Comparison of ENCODE assay signal across 1 cellular context in the genomic region with DNA sequence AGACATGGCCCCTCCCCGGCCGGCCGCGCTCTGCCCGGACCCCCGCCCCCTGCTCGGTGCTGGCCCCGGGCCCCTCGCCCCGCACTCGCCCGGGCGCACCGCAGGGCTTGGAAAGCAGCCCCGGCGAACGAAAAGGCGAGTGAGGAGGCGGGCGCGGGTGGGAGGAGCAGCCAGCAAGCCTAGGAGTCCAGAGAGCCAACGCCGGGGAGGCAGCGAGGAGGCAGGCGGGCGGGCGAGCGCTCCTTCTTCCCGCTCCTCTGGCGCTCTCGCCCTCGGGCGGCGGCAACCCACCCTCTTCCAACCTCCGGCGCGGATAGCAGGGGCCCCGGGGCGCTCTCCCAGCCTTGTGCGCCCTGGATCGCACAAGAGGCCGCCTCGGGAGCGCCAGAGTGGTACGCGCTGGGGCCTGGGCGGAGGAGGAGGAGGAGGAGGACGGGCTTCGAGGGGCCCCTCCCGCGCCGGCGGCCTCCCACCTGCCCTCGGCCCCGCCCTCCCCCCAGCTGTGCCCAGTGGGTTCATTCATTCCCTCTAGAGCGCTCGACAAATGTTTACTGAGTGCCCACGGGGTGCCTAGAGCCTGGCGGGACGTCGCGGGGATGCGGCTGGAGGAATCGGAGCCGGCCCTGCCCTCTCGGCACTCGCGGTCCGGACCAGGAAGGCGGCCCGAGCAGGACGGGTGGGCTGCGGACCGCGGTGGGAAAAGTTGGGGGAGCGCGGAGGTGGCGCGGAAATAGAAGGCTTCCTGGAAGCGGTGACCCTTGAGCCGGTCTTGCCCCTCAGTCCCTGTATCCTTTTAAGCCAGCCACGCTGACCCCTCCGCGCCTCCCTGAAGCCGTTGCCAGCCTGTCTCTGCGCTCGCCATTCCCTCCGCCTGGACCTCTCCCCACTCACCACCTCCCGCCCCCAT.
TF ChIP-seq lines count a peak whose summit lies in the region.

A gene (minus strand): TSS at position 391 of the 907 bp plus-strand sequence. CDS start 519 bp downstream, outside the sequence.

TF ChIP-seq in HepG2, 621 proteins besides CTCF, POLR2A, EP300 and RAD21 (continues in another document):
- TF ChIP-seq JUN (CRISPR knock-in tag; IDR thresholded peaks at IDR 0.05) (no peak), ZNF33A (CRISPR knock-in tag; IDR thresholded peaks at IDR 0.05; ENCODE audit: borderline replicate concordance) (no peak), YEATS4 (CRISPR knock-in tag; IDR thresholded peaks at IDR 0.05; ENCODE audit: borderline replicate concordance) (no peak), ZFP36L2 (CRISPR knock-in tag; IDR thresholded peaks at IDR 0.05) (no peak), MTF2 (CRISPR knock-in tag; IDR thresholded peaks at IDR 0.05; ENCODE audit: borderline replicate concordance) (0 out of 2 replicates have a peak, but pooled peaks have one; percentile 33), ZNF556 (CRISPR knock-in tag; IDR thresholded peaks at IDR 0.05; ENCODE audit: borderline replicate concordance) (no peak), PHF8 (CRISPR knock-in tag; IDR thresholded peaks at IDR 0.05) (no peak), CEBPB (IDR thresholded peaks at IDR 0.05; ENCODE audit: borderline replicate concordance, low read depth, low read length) (no peak), SRSF1 (optimal IDR thresholded peaks at IDR 0.05; ENCODE audit: low read depth, low read length) (no peak), CBFB (CRISPR knock-in tag; IDR thresholded peaks at IDR 0.05) (no peak), PCBP2 (optimal IDR thresholded peaks at IDR 0.05; ENCODE audit: low read depth, low read length, poor library complexity, severe bottlenecking) (no peak), SRF (IDR thresholded peaks at IDR 0.05; ENCODE audit: low read depth, low read length) (no peak), FOXA3 (CRISPR knock-in tag; IDR thresholded peaks at IDR 0.05) (no peak), SSRP1 (CRISPR knock-in tag; IDR thresholded peaks at IDR 0.05) (no peak), FOSL1 (CRISPR knock-in tag; IDR thresholded peaks at IDR 0.05; ENCODE audit: borderline replicate concordance) (no peak), GABPB1 (CRISPR knock-in tag; IDR thresholded peaks at IDR 0.05) (no peak), ZMYM2 (CRISPR knock-in tag; IDR thresholded peaks at IDR 0.05) (no peak)
- TF ChIP-seq, protein P1, sequence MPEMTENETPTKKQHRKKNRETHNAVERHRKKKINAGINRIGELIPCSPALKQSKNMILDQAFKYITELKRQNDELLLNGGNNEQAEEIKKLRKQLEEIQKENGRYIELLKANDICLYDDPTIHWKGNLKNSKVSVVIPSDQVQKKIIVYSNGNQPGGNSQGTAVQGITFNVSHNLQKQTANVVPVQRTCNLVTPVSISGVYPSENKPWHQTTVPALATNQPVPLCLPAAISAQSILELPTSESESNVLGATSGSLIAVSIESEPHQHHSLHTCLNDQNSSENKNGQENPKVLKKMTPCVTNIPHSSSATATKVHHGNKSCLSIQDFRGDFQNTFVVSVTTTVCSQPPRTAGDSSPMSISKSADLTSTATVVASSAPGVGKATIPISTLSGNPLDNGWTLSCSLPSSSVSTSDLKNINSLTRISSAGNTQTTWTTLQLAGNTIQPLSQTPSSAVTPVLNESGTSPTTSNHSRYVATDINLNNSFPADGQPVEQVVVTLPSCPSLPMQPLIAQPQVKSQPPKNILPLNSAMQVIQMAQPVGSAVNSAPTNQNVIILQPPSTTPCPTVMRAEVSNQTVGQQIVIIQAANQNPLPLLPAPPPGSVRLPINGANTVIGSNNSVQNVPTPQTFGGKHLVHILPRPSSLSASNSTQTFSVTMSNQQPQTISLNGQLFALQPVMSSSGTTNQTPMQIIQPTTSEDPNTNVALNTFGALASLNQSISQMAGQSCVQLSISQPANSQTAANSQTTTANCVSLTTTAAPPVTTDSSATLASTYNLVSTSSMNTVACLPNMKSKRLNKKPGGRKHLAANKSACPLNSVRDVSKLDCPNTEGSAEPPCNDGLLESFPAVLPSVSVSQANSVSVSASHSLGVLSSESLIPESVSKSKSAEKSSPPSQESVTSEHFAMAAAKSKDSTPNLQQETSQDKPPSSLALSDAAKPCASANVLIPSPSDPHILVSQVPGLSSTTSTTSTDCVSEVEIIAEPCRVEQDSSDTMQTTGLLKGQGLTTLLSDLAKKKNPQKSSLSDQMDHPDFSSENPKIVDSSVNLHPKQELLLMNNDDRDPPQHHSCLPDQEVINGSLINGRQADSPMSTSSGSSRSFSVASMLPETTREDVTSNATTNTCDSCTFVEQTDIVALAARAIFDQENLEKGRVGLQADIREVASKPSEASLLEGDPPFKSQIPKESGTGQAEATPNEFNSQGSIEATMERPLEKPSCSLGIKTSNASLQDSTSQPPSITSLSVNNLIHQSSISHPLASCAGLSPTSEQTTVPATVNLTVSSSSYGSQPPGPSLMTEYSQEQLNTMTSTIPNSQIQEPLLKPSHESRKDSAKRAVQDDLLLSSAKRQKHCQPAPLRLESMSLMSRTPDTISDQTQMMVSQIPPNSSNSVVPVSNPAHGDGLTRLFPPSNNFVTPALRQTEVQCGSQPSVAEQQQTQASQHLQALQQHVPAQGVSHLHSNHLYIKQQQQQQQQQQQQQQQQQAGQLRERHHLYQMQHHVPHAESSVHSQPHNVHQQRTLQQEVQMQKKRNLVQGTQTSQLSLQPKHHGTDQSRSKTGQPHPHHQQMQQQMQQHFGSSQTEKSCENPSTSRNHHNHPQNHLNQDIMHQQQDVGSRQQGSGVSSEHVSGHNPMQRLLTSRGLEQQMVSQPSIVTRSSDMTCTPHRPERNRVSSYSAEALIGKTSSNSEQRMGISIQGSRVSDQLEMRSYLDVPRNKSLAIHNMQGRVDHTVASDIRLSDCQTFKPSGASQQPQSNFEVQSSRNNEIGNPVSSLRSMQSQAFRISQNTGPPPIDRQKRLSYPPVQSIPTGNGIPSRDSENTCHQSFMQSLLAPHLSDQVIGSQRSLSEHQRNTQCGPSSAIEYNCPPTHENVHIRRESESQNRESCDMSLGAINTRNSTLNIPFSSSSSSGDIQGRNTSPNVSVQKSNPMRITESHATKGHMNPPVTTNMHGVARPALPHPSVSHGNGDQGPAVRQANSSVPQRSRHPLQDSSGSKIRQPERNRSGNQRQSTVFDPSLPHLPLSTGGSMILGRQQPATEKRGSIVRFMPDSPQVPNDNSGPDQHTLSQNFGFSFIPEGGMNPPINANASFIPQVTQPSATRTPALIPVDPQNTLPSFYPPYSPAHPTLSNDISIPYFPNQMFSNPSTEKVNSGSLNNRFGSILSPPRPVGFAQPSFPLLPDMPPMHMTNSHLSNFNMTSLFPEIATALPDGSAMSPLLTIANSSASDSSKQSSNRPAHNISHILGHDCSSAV (CRISPR knock-in tag; IDR thresholded peaks at IDR 0.05; ENCODE audit: borderline replicate concordance): no peak
- TF ChIP-seq, protein P2, sequence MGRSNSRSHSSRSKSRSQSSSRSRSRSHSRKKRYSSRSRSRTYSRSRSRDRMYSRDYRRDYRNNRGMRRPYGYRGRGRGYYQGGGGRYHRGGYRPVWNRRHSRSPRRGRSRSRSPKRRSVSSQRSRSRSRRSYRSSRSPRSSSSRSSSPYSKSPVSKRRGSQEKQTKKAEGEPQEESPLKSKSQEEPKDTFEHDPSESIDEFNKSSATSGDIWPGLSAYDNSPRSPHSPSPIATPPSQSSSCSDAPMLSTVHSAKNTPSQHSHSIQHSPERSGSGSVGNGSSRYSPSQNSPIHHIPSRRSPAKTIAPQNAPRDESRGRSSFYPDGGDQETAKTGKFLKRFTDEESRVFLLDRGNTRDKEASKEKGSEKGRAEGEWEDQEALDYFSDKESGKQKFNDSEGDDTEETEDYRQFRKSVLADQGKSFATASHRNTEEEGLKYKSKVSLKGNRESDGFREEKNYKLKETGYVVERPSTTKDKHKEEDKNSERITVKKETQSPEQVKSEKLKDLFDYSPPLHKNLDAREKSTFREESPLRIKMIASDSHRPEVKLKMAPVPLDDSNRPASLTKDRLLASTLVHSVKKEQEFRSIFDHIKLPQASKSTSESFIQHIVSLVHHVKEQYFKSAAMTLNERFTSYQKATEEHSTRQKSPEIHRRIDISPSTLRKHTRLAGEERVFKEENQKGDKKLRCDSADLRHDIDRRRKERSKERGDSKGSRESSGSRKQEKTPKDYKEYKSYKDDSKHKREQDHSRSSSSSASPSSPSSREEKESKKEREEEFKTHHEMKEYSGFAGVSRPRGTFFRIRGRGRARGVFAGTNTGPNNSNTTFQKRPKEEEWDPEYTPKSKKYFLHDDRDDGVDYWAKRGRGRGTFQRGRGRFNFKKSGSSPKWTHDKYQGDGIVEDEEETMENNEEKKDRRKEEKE (IDR thresholded peaks at IDR 0.05): no peak
- TF ChIP-seq, protein P3, sequence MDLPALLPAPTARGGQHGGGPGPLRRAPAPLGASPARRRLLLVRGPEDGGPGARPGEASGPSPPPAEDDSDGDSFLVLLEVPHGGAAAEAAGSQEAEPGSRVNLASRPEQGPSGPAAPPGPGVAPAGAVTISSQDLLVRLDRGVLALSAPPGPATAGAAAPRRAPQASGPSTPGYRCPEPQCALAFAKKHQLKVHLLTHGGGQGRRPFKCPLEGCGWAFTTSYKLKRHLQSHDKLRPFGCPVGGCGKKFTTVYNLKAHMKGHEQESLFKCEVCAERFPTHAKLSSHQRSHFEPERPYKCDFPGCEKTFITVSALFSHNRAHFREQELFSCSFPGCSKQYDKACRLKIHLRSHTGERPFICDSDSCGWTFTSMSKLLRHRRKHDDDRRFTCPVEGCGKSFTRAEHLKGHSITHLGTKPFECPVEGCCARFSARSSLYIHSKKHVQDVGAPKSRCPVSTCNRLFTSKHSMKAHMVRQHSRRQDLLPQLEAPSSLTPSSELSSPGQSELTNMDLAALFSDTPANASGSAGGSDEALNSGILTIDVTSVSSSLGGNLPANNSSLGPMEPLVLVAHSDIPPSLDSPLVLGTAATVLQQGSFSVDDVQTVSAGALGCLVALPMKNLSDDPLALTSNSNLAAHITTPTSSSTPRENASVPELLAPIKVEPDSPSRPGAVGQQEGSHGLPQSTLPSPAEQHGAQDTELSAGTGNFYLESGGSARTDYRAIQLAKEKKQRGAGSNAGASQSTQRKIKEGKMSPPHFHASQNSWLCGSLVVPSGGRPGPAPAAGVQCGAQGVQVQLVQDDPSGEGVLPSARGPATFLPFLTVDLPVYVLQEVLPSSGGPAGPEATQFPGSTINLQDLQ (CRISPR knock-in tag; IDR thresholded peaks at IDR 0.05): no peak
- TF ChIP-seq, protein P4, sequence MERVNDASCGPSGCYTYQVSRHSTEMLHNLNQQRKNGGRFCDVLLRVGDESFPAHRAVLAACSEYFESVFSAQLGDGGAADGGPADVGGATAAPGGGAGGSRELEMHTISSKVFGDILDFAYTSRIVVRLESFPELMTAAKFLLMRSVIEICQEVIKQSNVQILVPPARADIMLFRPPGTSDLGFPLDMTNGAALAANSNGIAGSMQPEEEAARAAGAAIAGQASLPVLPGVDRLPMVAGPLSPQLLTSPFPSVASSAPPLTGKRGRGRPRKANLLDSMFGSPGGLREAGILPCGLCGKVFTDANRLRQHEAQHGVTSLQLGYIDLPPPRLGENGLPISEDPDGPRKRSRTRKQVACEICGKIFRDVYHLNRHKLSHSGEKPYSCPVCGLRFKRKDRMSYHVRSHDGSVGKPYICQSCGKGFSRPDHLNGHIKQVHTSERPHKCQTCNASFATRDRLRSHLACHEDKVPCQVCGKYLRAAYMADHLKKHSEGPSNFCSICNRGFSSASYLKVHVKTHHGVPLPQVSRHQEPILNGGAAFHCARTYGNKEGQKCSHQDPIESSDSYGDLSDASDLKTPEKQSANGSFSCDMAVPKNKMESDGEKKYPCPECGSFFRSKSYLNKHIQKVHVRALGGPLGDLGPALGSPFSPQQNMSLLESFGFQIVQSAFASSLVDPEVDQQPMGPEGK (CRISPR knock-in tag; IDR thresholded peaks at IDR 0.05): 0 out of 2 replicates have a peak, but pooled peaks have one; percentile 20
- TF ChIP-seq, protein P5, sequence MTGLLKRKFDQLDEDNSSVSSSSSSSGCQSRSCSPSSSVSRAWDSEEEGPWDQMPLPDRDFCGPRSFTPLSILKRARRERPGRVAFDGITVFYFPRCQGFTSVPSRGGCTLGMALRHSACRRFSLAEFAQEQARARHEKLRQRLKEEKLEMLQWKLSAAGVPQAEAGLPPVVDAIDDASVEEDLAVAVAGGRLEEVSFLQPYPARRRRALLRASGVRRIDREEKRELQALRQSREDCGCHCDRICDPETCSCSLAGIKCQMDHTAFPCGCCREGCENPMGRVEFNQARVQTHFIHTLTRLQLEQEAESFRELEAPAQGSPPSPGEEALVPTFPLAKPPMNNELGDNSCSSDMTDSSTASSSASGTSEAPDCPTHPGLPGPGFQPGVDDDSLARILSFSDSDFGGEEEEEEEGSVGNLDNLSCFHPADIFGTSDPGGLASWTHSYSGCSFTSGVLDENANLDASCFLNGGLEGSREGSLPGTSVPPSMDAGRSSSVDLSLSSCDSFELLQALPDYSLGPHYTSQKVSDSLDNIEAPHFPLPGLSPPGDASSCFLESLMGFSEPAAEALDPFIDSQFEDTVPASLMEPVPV (CRISPR knock-in tag; IDR thresholded peaks at IDR 0.05): no peak
- TF ChIP-seq, protein P6, sequence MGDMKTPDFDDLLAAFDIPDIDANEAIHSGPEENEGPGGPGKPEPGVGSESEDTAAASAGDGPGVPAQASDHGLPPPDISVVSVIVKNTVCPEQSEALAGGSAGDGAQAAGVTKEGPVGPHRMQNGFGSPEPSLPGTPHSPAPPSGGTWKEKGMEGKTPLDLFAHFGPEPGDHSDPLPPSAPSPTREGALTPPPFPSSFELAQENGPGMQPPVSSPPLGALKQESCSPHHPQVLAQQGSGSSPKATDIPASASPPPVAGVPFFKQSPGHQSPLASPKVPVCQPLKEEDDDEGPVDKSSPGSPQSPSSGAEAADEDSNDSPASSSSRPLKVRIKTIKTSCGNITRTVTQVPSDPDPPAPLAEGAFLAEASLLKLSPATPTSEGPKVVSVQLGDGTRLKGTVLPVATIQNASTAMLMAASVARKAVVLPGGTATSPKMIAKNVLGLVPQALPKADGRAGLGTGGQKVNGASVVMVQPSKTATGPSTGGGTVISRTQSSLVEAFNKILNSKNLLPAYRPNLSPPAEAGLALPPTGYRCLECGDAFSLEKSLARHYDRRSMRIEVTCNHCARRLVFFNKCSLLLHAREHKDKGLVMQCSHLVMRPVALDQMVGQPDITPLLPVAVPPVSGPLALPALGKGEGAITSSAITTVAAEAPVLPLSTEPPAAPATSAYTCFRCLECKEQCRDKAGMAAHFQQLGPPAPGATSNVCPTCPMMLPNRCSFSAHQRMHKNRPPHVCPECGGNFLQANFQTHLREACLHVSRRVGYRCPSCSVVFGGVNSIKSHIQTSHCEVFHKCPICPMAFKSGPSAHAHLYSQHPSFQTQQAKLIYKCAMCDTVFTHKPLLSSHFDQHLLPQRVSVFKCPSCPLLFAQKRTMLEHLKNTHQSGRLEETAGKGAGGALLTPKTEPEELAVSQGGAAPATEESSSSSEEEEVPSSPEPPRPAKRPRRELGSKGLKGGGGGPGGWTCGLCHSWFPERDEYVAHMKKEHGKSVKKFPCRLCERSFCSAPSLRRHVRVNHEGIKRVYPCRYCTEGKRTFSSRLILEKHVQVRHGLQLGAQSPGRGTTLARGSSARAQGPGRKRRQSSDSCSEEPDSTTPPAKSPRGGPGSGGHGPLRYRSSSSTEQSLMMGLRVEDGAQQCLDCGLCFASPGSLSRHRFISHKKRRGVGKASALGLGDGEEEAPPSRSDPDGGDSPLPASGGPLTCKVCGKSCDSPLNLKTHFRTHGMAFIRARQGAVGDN (CRISPR knock-in tag; IDR thresholded peaks at IDR 0.05): peak; percentile 2; the same call in 1 of the 2 replicates
- TF ChIP-seq, protein P7, sequence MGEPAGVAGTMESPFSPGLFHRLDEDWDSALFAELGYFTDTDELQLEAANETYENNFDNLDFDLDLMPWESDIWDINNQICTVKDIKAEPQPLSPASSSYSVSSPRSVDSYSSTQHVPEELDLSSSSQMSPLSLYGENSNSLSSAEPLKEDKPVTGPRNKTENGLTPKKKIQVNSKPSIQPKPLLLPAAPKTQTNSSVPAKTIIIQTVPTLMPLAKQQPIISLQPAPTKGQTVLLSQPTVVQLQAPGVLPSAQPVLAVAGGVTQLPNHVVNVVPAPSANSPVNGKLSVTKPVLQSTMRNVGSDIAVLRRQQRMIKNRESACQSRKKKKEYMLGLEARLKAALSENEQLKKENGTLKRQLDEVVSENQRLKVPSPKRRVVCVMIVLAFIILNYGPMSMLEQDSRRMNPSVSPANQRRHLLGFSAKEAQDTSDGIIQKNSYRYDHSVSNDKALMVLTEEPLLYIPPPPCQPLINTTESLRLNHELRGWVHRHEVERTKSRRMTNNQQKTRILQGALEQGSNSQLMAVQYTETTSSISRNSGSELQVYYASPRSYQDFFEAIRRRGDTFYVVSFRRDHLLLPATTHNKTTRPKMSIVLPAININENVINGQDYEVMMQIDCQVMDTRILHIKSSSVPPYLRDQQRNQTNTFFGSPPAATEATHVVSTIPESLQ (CRISPR knock-in tag; conservative IDR thresholded peaks at IDR 0.05): no peak
